2 cellular contexts compared by ENCODE assay signal in the genomic region with DNA sequence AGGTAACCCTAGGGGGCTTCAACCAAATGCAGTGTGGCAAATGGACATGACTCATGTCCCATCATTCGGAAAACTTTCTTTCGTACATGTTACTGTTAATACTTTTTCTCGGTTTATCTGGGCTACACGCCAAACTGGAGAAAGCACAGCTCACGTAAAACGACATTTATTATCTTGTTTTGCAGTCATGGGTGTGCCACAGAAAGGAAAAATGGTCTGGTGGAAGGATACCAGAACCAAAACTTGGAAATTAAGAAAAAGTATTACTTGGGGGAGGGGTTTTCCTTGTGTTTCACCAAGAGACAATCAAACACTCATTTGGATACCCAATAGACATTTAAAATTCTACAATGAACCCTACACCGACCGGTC.
TF ChIP-seq lines count a peak whose summit lies in the region.

No MANE protein-coding gene starts in this region.

TF ChIP-seq in A549, 52 proteins besides CTCF, POLR2A, EP300 and RAD21:
- TF ChIP-seq TP53 (CRISPR knock-in tag; IDR thresholded peaks at IDR 0.05), result no peak
- TF ChIP-seq POLR2AphosphoS2 (conservative IDR thresholded peaks at IDR 0.05; ENCODE audit: low read length), result no peak
- no peak for TF ChIP-seq HOXB13 (CRISPR knock-in tag; IDR thresholded peaks at IDR 0.05; ENCODE audit: low read depth)
- no peak for TF ChIP-seq BHLHE40 (IDR thresholded peaks at IDR 0.05; ENCODE audit: low read depth, low read length)
- no peak for TF ChIP-seq KDM1A (IDR thresholded peaks at IDR 0.05; ENCODE audit: low read depth)
- no peak for TF ChIP-seq HOXA7 (CRISPR knock-in tag; IDR thresholded peaks at IDR 0.05)
- TF ChIP-seq, protein P1, sequence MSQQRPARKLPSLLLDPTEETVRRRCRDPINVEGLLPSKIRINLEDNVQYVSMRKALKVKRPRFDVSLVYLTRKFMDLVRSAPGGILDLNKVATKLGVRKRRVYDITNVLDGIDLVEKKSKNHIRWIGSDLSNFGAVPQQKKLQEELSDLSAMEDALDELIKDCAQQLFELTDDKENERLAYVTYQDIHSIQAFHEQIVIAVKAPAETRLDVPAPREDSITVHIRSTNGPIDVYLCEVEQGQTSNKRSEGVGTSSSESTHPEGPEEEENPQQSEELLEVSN (IDR thresholded peaks at IDR 0.05; ENCODE audit: borderline replicate concordance, low read depth), result no peak
- TF ChIP-seq FOSL2 (IDR thresholded peaks at IDR 0.05), result no peak
- TF ChIP-seq FOSL2 (CRISPR knock-in tag; IDR thresholded peaks at IDR 0.05), result no peak
- TF ChIP-seq, protein P2, sequence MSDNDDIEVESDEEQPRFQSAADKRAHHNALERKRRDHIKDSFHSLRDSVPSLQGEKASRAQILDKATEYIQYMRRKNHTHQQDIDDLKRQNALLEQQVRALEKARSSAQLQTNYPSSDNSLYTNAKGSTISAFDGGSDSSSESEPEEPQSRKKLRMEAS (IDR thresholded peaks at IDR 0.05), result no peak
- no peak for TF ChIP-seq EHMT2 (IDR thresholded peaks at IDR 0.05; ENCODE audit: low read depth)
- no peak for TF ChIP-seq HOXB5 (CRISPR knock-in tag; IDR thresholded peaks at IDR 0.05)
- TF ChIP-seq HDAC2 (IDR thresholded peaks at IDR 0.05), result no peak
- no peak for TF ChIP-seq CBX8 (IDR thresholded peaks at IDR 0.05)
- TF ChIP-seq FOSB (CRISPR knock-in tag; IDR thresholded peaks at IDR 0.05), result no peak
- no peak for TF ChIP-seq HEYL (CRISPR knock-in tag; IDR thresholded peaks at IDR 0.05)
- TF ChIP-seq MYC (IDR thresholded peaks at IDR 0.05; ENCODE audit: borderline replicate concordance, low read length), result no peak

TF ChIP-seq in H1, 55 proteins besides CTCF, POLR2A, EP300 and RAD21:
- TF ChIP-seq, protein P3, sequence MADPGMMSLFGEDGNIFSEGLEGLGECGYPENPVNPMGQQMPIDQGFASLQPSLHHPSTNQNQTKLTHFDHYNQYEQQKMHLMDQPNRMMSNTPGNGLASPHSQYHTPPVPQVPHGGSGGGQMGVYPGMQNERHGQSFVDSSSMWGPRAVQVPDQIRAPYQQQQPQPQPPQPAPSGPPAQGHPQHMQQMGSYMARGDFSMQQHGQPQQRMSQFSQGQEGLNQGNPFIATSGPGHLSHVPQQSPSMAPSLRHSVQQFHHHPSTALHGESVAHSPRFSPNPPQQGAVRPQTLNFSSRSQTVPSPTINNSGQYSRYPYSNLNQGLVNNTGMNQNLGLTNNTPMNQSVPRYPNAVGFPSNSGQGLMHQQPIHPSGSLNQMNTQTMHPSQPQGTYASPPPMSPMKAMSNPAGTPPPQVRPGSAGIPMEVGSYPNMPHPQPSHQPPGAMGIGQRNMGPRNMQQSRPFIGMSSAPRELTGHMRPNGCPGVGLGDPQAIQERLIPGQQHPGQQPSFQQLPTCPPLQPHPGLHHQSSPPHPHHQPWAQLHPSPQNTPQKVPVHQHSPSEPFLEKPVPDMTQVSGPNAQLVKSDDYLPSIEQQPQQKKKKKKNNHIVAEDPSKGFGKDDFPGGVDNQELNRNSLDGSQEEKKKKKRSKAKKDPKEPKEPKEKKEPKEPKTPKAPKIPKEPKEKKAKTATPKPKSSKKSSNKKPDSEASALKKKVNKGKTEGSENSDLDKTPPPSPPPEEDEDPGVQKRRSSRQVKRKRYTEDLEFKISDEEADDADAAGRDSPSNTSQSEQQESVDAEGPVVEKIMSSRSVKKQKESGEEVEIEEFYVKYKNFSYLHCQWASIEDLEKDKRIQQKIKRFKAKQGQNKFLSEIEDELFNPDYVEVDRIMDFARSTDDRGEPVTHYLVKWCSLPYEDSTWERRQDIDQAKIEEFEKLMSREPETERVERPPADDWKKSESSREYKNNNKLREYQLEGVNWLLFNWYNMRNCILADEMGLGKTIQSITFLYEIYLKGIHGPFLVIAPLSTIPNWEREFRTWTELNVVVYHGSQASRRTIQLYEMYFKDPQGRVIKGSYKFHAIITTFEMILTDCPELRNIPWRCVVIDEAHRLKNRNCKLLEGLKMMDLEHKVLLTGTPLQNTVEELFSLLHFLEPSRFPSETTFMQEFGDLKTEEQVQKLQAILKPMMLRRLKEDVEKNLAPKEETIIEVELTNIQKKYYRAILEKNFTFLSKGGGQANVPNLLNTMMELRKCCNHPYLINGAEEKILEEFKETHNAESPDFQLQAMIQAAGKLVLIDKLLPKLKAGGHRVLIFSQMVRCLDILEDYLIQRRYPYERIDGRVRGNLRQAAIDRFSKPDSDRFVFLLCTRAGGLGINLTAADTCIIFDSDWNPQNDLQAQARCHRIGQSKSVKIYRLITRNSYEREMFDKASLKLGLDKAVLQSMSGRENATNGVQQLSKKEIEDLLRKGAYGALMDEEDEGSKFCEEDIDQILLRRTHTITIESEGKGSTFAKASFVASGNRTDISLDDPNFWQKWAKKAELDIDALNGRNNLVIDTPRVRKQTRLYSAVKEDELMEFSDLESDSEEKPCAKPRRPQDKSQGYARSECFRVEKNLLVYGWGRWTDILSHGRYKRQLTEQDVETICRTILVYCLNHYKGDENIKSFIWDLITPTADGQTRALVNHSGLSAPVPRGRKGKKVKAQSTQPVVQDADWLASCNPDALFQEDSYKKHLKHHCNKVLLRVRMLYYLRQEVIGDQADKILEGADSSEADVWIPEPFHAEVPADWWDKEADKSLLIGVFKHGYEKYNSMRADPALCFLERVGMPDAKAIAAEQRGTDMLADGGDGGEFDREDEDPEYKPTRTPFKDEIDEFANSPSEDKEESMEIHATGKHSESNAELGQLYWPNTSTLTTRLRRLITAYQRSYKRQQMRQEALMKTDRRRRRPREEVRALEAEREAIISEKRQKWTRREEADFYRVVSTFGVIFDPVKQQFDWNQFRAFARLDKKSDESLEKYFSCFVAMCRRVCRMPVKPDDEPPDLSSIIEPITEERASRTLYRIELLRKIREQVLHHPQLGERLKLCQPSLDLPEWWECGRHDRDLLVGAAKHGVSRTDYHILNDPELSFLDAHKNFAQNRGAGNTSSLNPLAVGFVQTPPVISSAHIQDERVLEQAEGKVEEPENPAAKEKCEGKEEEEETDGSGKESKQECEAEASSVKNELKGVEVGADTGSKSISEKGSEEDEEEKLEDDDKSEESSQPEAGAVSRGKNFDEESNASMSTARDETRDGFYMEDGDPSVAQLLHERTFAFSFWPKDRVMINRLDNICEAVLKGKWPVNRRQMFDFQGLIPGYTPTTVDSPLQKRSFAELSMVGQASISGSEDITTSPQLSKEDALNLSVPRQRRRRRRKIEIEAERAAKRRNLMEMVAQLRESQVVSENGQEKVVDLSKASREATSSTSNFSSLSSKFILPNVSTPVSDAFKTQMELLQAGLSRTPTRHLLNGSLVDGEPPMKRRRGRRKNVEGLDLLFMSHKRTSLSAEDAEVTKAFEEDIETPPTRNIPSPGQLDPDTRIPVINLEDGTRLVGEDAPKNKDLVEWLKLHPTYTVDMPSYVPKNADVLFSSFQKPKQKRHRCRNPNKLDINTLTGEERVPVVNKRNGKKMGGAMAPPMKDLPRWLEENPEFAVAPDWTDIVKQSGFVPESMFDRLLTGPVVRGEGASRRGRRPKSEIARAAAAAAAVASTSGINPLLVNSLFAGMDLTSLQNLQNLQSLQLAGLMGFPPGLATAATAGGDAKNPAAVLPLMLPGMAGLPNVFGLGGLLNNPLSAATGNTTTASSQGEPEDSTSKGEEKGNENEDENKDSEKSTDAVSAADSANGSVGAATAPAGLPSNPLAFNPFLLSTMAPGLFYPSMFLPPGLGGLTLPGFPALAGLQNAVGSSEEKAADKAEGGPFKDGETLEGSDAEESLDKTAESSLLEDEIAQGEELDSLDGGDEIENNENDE (IDR thresholded peaks at IDR 0.05; ENCODE audit: insufficient replicate concordance, low read length), result no peak
- TF ChIP-seq BRCA1 (IDR thresholded peaks at IDR 0.05; ENCODE audit: low read depth, low read length) (no peak), SP4 (IDR thresholded peaks at IDR 0.05; ENCODE audit: low read length) (no peak), RNF2 (IDR thresholded peaks at IDR 0.05; ENCODE audit: borderline replicate concordance, low read depth, low read length, missing control alignments, poor library complexity, severe bottlenecking) (no peak), TBP (IDR thresholded peaks at IDR 0.05; ENCODE audit: low read depth, low read length) (no peak), MAFK (IDR thresholded peaks at IDR 0.05; ENCODE audit: low read depth, low read length) (no peak), BACH1 (IDR thresholded peaks at IDR 0.05; ENCODE audit: low read length) (no peak), BCL11A (IDR thresholded peaks at IDR 0.05; ENCODE audit: low read depth in 2 of 2, low read length in 2 of 2) (no peak), SP1 (IDR thresholded peaks at IDR 0.05; ENCODE audit: low read depth, low read length) (no peak), HDAC2 (IDR thresholded peaks at IDR 0.05; ENCODE audit: borderline replicate concordance in 1 of 2, low read depth in 2 of 2, low read length in 2 of 2) (no peak), SIX5 (IDR thresholded peaks at IDR 0.05; ENCODE audit: low read depth, low read length) (no peak), GABPA (IDR thresholded peaks at IDR 0.05; ENCODE audit: borderline replicate concordance, insufficient read depth, low read length) (no peak), TAF7 (optimal IDR thresholded peaks at IDR 0.05; ENCODE audit: borderline replicate concordance, low read depth, low read length) (no peak), TEAD4 (IDR thresholded peaks at IDR 0.05; ENCODE audit: low read depth, low read length) (no peak), TCF12 (IDR thresholded peaks at IDR 0.05; ENCODE audit: low read depth, low read length) (no peak)
- TF ChIP-seq, protein P2 (IDR thresholded peaks at IDR 0.05), result no peak
- TF ChIP-seq, protein P4, sequence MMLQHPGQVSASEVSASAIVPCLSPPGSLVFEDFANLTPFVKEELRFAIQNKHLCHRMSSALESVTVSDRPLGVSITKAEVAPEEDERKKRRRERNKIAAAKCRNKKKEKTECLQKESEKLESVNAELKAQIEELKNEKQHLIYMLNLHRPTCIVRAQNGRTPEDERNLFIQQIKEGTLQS (IDR thresholded peaks at IDR 0.05; ENCODE audit: insufficient read depth, low read depth, low read length), result no peak
TF ChIP-seq in H1: peak in this region for 0.
